23 cellular contexts compared by ENCODE assay signal in the genomic region with DNA sequence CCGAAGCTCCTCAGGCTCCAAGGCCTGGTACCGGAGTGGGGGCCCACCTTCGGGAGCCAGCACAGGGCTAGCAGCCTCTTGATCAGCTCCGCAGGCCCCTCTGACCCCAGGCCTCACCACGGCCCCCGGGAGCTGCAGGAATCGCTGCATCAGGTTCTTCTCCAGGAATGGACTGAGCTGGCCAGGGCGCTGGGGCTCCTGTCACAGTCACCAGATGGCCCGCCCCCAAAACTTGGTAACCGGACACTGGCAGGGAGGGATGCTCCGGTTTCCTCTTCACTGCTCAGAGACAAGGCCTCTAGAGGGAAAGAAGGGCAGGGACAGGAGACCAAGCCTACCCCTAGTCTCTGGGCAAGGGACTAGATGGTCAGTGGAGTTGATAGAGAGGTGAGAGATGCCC. TPM values are rescaled to one million over a fixed set of nuclear protein-coding genes. Genes with fewer than 3 reads are reported as not detected.
DNase-seq lines count a peak whose midpoint lies in the region; ATAC-seq, FAIRE-seq and TF ChIP-seq lines count a peak whose summit lies in the region.
"Had no signal": no experiment of that assay in that cellular context is flagged by ENCODE, and none has a peak within 500 bp of the region (broad histone marks: within the 10 kb centered on the region; RNA-seq: fewer than 3 reads in every experiment).

No MANE protein-coding gene starts in this region.

- peak overlapping the region in 1 of 2 experiments; percentile 45; a peak in 1 of 4 replicates for H3K9ac ChIP-seq in K562 (ENCODE audit: insufficient read depth in 1 of 2, low read depth in 2 of 2, low read length in 2 of 2)
- no peak overlapping the region for H3K9ac ChIP-seq in HepG2 (ENCODE audit: insufficient read depth, low read depth, low read length)
- H3K9ac ChIP-seq: BLaER1 had no signal

- H4K20me1 ChIP-seq in K562 (replicated peaks; ENCODE audit: control insufficient read depth, insufficient read depth, low read length) (no peaks in the 10 kb centered on the region), HepG2 (ENCODE audit: insufficient read depth, low read length) (no peaks in the 10 kb centered on the region)
- H4K20me1 ChIP-seq: BLaER1 had no signal

- no peaks in the 10 kb centered on the region for H3K4me1 Mint-ChIP-seq in activated CD8-positive, alpha-beta memory T cell treated with anti-CD3 and anti-CD28 coated beads, Interleukin-2, amount 10 ng/mL, durations not matched to agents 7 days and 5 days
- H3K4me1 Mint-ChIP-seq: central memory CD8-positive, alpha-beta T cell; memory B cell; naive thymus-derived CD4-positive, alpha-beta T cell had no signal

- in situ Hi-C loops in K562 (cut with MboI): no loop called here
- in situ Hi-C loops in HepG2 (cut with HindIII; ENCODE audit: extremely low pct_ligation_motif_present, low pct_unique_long_range_greater_than_20kb): no loop called here

- H3K9me3 Mint-ChIP-seq in activated CD8-positive, alpha-beta memory T cell treated with anti-CD3 and anti-CD28 coated beads, Interleukin-2, amount 10 ng/mL, durations not matched to agents 7 days and 5 days (ENCODE audit: low read depth): no peaks in the 10 kb centered on the region
- H3K9me3 Mint-ChIP-seq: activated T-helper 2 cell treated with anti-CD3 and anti-CD28 coated beads, Interferon-gamma antibody, Interleukin-2, Interleukin-4, amounts not matched to agents 10 μg/mL and 5 μg/mL and 100 μg/mL, durations not matched to agents 14 hours and 24 hours and 36 hours; central memory CD8-positive, alpha-beta T cell; memory B cell; naive thymus-derived CD4-positive, alpha-beta T cell had no signal

- FAIRE-seq in A549 (lab: Jason Lieb, UNC) (no peak), H54 (lab: Jason Lieb, UNC) (no peak), K562 (lab: Jason Lieb, UNC) (no peak), HepG2 (lab: Jason Lieb, UNC) (no peak)

- H3K27ac ChIP-seq in A549 (no peak overlapping the region), K562 (ENCODE audit: extremely low read depth, low read depth, low read length) (no peak overlapping the region), HepG2 (ENCODE audit: extremely low read length, insufficient read depth, low read length) (no peak overlapping the region)
- H3K27ac ChIP-seq: BLaER1, spleen, vagina had no signal

- H3K9me1 ChIP-seq in K562 (ENCODE audit: control insufficient read depth, insufficient read depth, low read length): no peaks in the 10 kb centered on the region

- H3K27me3 ChIP-seq in K562 (ENCODE audit: control insufficient read depth in 2 of 2, insufficient read depth in 2 of 2, low read length in 2 of 2) (peaks cover 16 to 20% of the 10 kb centered on the region in 2 experiments; a peak in 4 of 5 replicates), HepG2 (ENCODE audit: control insufficient read depth in 1 of 2, insufficient read depth in 2 of 2, low read length in 2 of 2) (peaks cover 4 to 17% of the 10 kb centered on the region in 2 experiments; a peak in 4 of 5 replicates)
- H3K27me3 ChIP-seq: BLaER1, vagina had no signal

- H2AFZ ChIP-seq in K562 (ENCODE audit: low read depth, low read length) (no peak overlapping the region), HepG2 (ENCODE audit: low read length) (no peak overlapping the region)

- no peak for TF ChIP-seq POLR2A in A549 (IDR thresholded peaks at IDR 0.05; ENCODE audit: low read length)
- no peak for TF ChIP-seq POLR2A in H54 (IDR thresholded peaks at IDR 0.05; ENCODE audit: low read depth, low read length)
- no peak for TF ChIP-seq POLR2A in K562 (conservative IDR thresholded peaks at IDR 0.05)
- no peak for TF ChIP-seq POLR2A in HepG2 (IDR thresholded peaks at IDR 0.05; ENCODE audit: insufficient read depth in 1 of 2, low read depth in 2 of 2, low read length in 2 of 2)

- TF ChIP-seq EP300 in A549 (IDR thresholded peaks at IDR 0.05): no peak
- TF ChIP-seq EP300 in K562 (IDR thresholded peaks at IDR 0.05; ENCODE audit: low read length): no peak
- TF ChIP-seq EP300 in HepG2 (IDR thresholded peaks at IDR 0.05; ENCODE audit: low read depth in 2 of 2, low read length in 2 of 2): no peak
- TF ChIP-seq EP300 in HepG2 (CRISPR knock-in tag; IDR thresholded peaks at IDR 0.05; ENCODE audit: borderline replicate concordance): no peak

- TF ChIP-seq RAD21 in A549 (conservative IDR thresholded peaks at IDR 0.05 in 1 of 2, IDR thresholded peaks at IDR 0.05 in 1 of 2) (no peak), K562 (CRISPR knock-in tag; conservative IDR thresholded peaks at IDR 0.05 in 1 of 2, IDR thresholded peaks at IDR 0.05 in 1 of 2) (no peak), HepG2 (CRISPR knock-in tag; IDR thresholded peaks at IDR 0.05) (no peak)

- CTCF ChIA-PET in A549 (lab: Yijun Ruan, JAX): interaction anchor here (1.2 to 1.3 kb wide), 2 partner anchors 11 to 160 kb away, joined by 3 read pairs; partner anchors contain the start of genes AP3B2 and RPS17
- CTCF ChIA-PET in K562 (lab: Yijun Ruan, JAX; ENCODE audit: low intra/inter-chr PET ratio): no interaction called here
- CTCF ChIA-PET in HepG2 (lab: Yijun Ruan, JAX; ENCODE audit: low intra/inter-chr PET ratio, low total read pairs): no interaction called here
- CTCF ChIA-PET in activated CD8-positive, alpha-beta memory T cell treated with anti-CD3 and anti-CD28 coated beads, Interleukin-2, amount 10 ng/mL, durations not matched to agents 7 days and 5 days (lab: Charles Lee): no interaction called here

- POLR2A ChIA-PET in A549 (lab: Yijun Ruan, JAX) (no interaction called here), K562 (lab: Yijun Ruan, JAX) (interaction anchor here (0.7 to 1.0 kb wide), 2 partner anchors 10 to 46 kb away, joined by 4 to 6 read pairs; no protein-coding TSS in a partner anchor), HepG2 (lab: Yijun Ruan, JAX) (no interaction called here)

- H3K36me3 Mint-ChIP-seq in activated CD8-positive, alpha-beta memory T cell treated with anti-CD3 and anti-CD28 coated beads, Interleukin-2, amount 10 ng/mL, durations not matched to agents 7 days and 5 days: no peaks in the 10 kb centered on the region
- H3K36me3 Mint-ChIP-seq: activated naive CD8-positive, alpha-beta T cell; memory B cell; naive thymus-derived CD4-positive, alpha-beta T cell had no signal

- H3K9me3 ChIP-seq in A549 (no peaks in the 10 kb centered on the region), K562 (replicated peaks; ENCODE audit: control insufficient read depth, insufficient read depth, low read depth, low read length) (no peaks in the 10 kb centered on the region), HepG2 (ENCODE audit: low read length) (no peaks in the 10 kb centered on the region)
- H3K9me3 ChIP-seq: BLaER1, spleen, vagina had no signal

- H3K36me3 ChIP-seq in K562 (ENCODE audit: control insufficient read depth, insufficient read depth, low read length) (no peaks in the 10 kb centered on the region), HepG2 (replicated peaks in 1 of 2; ENCODE audit: control insufficient read depth in 1 of 2, insufficient read depth in 2 of 2, low read length in 2 of 2) (no peaks in the 10 kb centered on the region)
- H3K36me3 ChIP-seq: BLaER1, spleen, vagina had no signal

- no peak for DNase-seq in A549 (ENCODE audit: low read depth in 1 of 2, low spot score in 1 of 2)
- peak; percentile 29 for DNase-seq in H54 (ENCODE audit: insufficient read length, low spot score)
- peak in 2 of 4 experiments; percentile 56 to 60 for DNase-seq in K562 (ENCODE audit: extremely low read depth in 1 of 4, low spot score in 3 of 4)
- DNase-seq in HepG2 (ENCODE audit: low spot score): no peak
- DNase-seq in SKM-1 treated with dmso at 0.1 percent for 144 hours (lab: John Stamatoyannopoulos, UW; ENCODE audit: unreplicated experiment): no peak
- DNase-seq in OCI-M2 (lab: John Stamatoyannopoulos, UW; ENCODE audit: unreplicated experiment): no peak
- DNase-seq in activated CD8-positive, alpha-beta memory T cell treated with anti-CD3 and anti-CD28 coated beads, Interleukin-2, amount 10 ng/mL, durations not matched to agents 7 days and 5 days: no peak
- DNase-seq: COR-L47; Kasumi-1; left colon; naive thymus-derived CD4-positive, alpha-beta T cell; NCI-H1694 treated with DMSO at 0.1 percent for 48 hours; NCI-H526 treated with DMSO at 0.1 percent for 48 hours; spleen; stimulated activated CD4-positive, alpha-beta T cell treated with anti-CD3 and anti-CD28 coated beads, Interleukin-2, amount 100 ng/mL, for 48 hours; stimulated activated naive CD4-positive, alpha-beta T cell had no signal

- H3K27ac Mint-ChIP-seq in activated CD8-positive, alpha-beta memory T cell treated with anti-CD3 and anti-CD28 coated beads, Interleukin-2, amount 10 ng/mL, durations not matched to agents 7 days and 5 days: no peak overlapping the region
- H3K27ac Mint-ChIP-seq: activated naive CD8-positive, alpha-beta T cell; activated T-helper 2 cell treated with anti-CD3 and anti-CD28 coated beads, Interferon-gamma antibody, Interleukin-2, Interleukin-4, amounts not matched to agents 10 μg/mL and 5 μg/mL and 100 μg/mL, durations not matched to agents 14 hours and 24 hours and 36 hours; memory B cell; naive thymus-derived CD4-positive, alpha-beta T cell had no signal

- no peak overlapping the region for H3K4me3 Mint-ChIP-seq in activated CD8-positive, alpha-beta memory T cell treated with anti-CD3 and anti-CD28 coated beads, Interleukin-2, amount 10 ng/mL, durations not matched to agents 7 days and 5 days
- H3K4me3 Mint-ChIP-seq: activated naive CD8-positive, alpha-beta T cell; central memory CD8-positive, alpha-beta T cell; memory B cell; naive thymus-derived CD4-positive, alpha-beta T cell had no signal

- TF ChIP-seq CTCF in A549 (IDR thresholded peaks at IDR 0.05): no peak
- no peak for TF ChIP-seq CTCF in K562 (IDR thresholded peaks at IDR 0.05 in 2 of 3, conservative IDR thresholded peaks at IDR 0.05 in 1 of 3; ENCODE audit: insufficient read depth in 2 of 3, low read depth in 1 of 3, low read length in 3 of 3)
- no peak for TF ChIP-seq CTCF in HepG2 (CRISPR knock-in tag; IDR thresholded peaks at IDR 0.05)

- intact Hi-C loops in K562 (cut with micrococcal nuclease): no loop called here
- intact Hi-C loops in HepG2 (cut with micrococcal nuclease; ENCODE audit: unreplicated experiment): loop anchor here (10.0 kb wide), 1 partner anchor 715 kb away; no protein-coding TSS in a partner anchor

- BruUV-seq in K562 (replicated peaks; lab: Mats Ljungman, UMichigan) (no TSS peak), HepG2 (replicated peaks; lab: Mats Ljungman, UMichigan) (no TSS peak)

- no peaks in the 10 kb centered on the region for H3K79me2 ChIP-seq in K562 (ENCODE audit: control insufficient read depth, insufficient read depth, low read length)
- no peaks in the 10 kb centered on the region for H3K79me2 ChIP-seq in HepG2 (ENCODE audit: insufficient read depth, low read length)

- H3K4me2 ChIP-seq in A549: no peak overlapping the region
- no peak overlapping the region for H3K4me2 ChIP-seq in K562 (ENCODE audit: insufficient read depth, low read length)
- H3K4me2 ChIP-seq in HepG2 (ENCODE audit: low read depth, low read length): no peak overlapping the region
- H3K4me2 ChIP-seq: BLaER1 had no signal

- peaks cover 5% of the 10 kb centered on the region for H3K27me3 Mint-ChIP-seq in activated CD8-positive, alpha-beta memory T cell treated with anti-CD3 and anti-CD28 coated beads, Interleukin-2, amount 10 ng/mL, durations not matched to agents 7 days and 5 days

- no peaks in the 10 kb centered on the region for H3K4me1 ChIP-seq in A549
- peaks cover 5% of the 10 kb centered on the region in 2 experiments; a peak in 3 of 5 replicates for H3K4me1 ChIP-seq in K562 (replicated peaks in 1 of 2; ENCODE audit: control insufficient read depth in 2 of 2, insufficient read depth in 2 of 2, low read length in 2 of 2)
- no peaks in the 10 kb centered on the region for H3K4me1 ChIP-seq in HepG2 (ENCODE audit: insufficient read depth, low read length)
- H3K4me1 ChIP-seq: BLaER1, spleen, vagina had no signal

- ATAC-seq in A549 (peak; percentile 48 to 69; a peak in 4 of 6 replicates), K562 (peak; percentile 96), HepG2 (peak; percentile 62), GM18861 (IDR thresholded peaks at IDR 0.05; ENCODE audit: unreplicated experiment) (no peak)
- no peak for ATAC-seq in activated CD8-positive, alpha-beta memory T cell treated with anti-CD3 and anti-CD28 coated beads, Interleukin-2, amount 10 ng/mL, durations not matched to agents 7 days and 5 days
- ATAC-seq: left colon; naive thymus-derived CD4-positive, alpha-beta T cell had no signal

- H3K4me3 ChIP-seq in A549 (no peak overlapping the region), K562 (no peak overlapping the region), HepG2 (replicated peaks in 1 of 3; ENCODE audit: insufficient read depth in 1 of 3, low read depth in 2 of 3, low read length in 3 of 3) (no peak overlapping the region)
- H3K4me3 ChIP-seq: BLaER1, spleen, vagina had no signal

- 29% methylated on average over 8 of the region's 11 CpGs for WGBS in A549 (ENCODE audit: missing lambda C conversion rate)
- WGBS in K562 (ENCODE audit: insufficient coverage, low coverage, missing lambda C conversion rate): 11% methylated on average over 8 of the region's 11 CpGs
- WGBS in HepG2 (ENCODE audit: low lambda C conversion rate): 0% methylated on average over 2 of the region's 11 CpGs

RNA-seq across cellular contexts. Expression of gene AP3B2, which starts 9.9 kb away (rescaled TPM):
- 0.56 and 0.68 TPM in 2 replicates for polyA plus RNA-seq in A549 (2011; rRNA removed)
- 0.11 and 0.17 TPM in 2 replicates for polyA plus RNA-seq in A549 (2012; cell fraction: cytosol; rRNA removed)
- 0.48 and 0.83 TPM in 2 replicates for polyA plus RNA-seq in A549 (2012; cell fraction: nucleus; rRNA removed)
- 0.32 to 0.63 TPM (median 0.46 TPM) in 3 replicates for polyA plus RNA-seq in A549 (2017; fragmentation: RNase III; extraction: RNeasy Plus Mini Kit Qiagen cat#74134 plus additional on column Dnase treatment)
- 0.54 and 1.7 TPM in 2 replicates for polyA minus RNA-seq in A549 (2011; rRNA and poly(A)+ RNA removed)
- 0.88 and 1.1 TPM in 2 replicates for total RNA-seq in K562 (2011; cell fraction: chromatin; rRNA removed; ENCODE audit: low replicate concordance)
- total RNA-seq in K562 (2011; cell fraction: nucleolus; rRNA removed): 0.33 and 0.66 TPM in 2 replicates
- total RNA-seq in K562 (2011; cell fraction: nucleoplasm; rRNA removed): 0.22 and 0.84 TPM in 2 replicates
- 0.09 TPM in 1 of 2 replicates, not detected in the other for total RNA-seq in K562 (2014; rRNA removed)
- total RNA-seq in K562 (2014; rRNA removed; fragmentation: Illumina TruSeq; extraction: Trizol): 0.04 and 0.19 TPM in 2 replicates
- total RNA-seq in K562 (2015; rRNA removed; fragmentation: Illumina TruSeq; extraction: Trizol): not detected in 2 replicates
- 0.18 TPM in 1 of 2 replicates, not detected in the other for total RNA-seq in K562 (2021)
- polyA plus RNA-seq in K562 (2011; rRNA removed): 0.15 and 0.46 TPM in 2 replicates
- 0.27 and 0.41 TPM in 2 replicates for polyA plus RNA-seq in K562 (2011; cell fraction: cytosol; rRNA removed)
- polyA plus RNA-seq in K562 (2011; cell fraction: nucleus; rRNA removed): 1.2 and 1.4 TPM in 2 replicates
- 0.27 and 0.73 TPM in 2 replicates for polyA plus RNA-seq in K562 (2012)
- 0.13 and 0.14 TPM in 2 replicates for polyA plus RNA-seq in K562 (2014; fragmentation: Illumina TruSeq; extraction: Trizol)
- under 1 TPM; 0.10 to 0.11 TPM for polyA plus RNA-seq in K562 (2014; fragmentation: Nextera tagmentation; extraction: Ambion mirVana)
- 0.03 and 0.04 TPM in 2 replicates for polyA plus RNA-seq in K562 (2014; rRNA removed)
- polyA minus RNA-seq in K562 (2011; rRNA and poly(A)+ RNA removed): 0.21 TPM in 1 of 2 replicates, not detected in the other
- not detected in 2 replicates for polyA minus RNA-seq in K562 (2011; cell fraction: cytosol; rRNA and poly(A)+ RNA removed)
- polyA minus RNA-seq in K562 (2011; cell fraction: nucleus; rRNA and poly(A)+ RNA removed): 0.22 TPM in 1 of 2 replicates, not detected in the other
- not detected in 2 replicates for total RNA-seq in HepG2 (2016; rRNA removed; fragmentation: Illumina TruSeq; extraction: Trizol)
- not detected in 2 replicates for total RNA-seq in HepG2 (2016; cell fraction: cytosol; rRNA removed; fragmentation: Illumina TruSeq; extraction: Trizol; ENCODE audit: low read depth)
- total RNA-seq in HepG2 (2016; cell fraction: insoluble cytoplasmic fraction; rRNA removed; fragmentation: Illumina TruSeq; extraction: Trizol): not detected in 2 replicates
- not detected in 2 replicates for total RNA-seq in HepG2 (2016; cell fraction: membrane; rRNA removed; fragmentation: Illumina TruSeq; extraction: Trizol)
- total RNA-seq in HepG2 (2016; cell fraction: nucleus; rRNA removed; fragmentation: Illumina TruSeq; extraction: Trizol): not detected in 2 replicates
- not detected in 2 replicates for polyA plus RNA-seq in HepG2 (2011; rRNA removed)
- polyA plus RNA-seq in HepG2 (2011; cell fraction: cytosol; rRNA removed): not detected in 2 replicates
- polyA plus RNA-seq in HepG2 (2011; cell fraction: nucleus; rRNA removed): 0.17 and 0.23 TPM in 2 replicates
- polyA plus RNA-seq in HepG2 (2012): not detected in 2 replicates
- not detected in 2 replicates for polyA plus RNA-seq in HepG2 (2016; cell fraction: cytosol; fragmentation: Illumina TruSeq; extraction: Trizol; ENCODE audit: low read depth)
- not detected in 2 replicates for polyA plus RNA-seq in HepG2 (2016; cell fraction: insoluble cytoplasmic fraction; fragmentation: Illumina TruSeq; extraction: Trizol; ENCODE audit: low read depth)
- not detected in 2 replicates for polyA plus RNA-seq in HepG2 (2016; cell fraction: membrane; fragmentation: Illumina TruSeq; extraction: Trizol; ENCODE audit: low read depth)
- not detected in 2 replicates for polyA plus RNA-seq in HepG2 (2016; cell fraction: nucleus; fragmentation: Illumina TruSeq; extraction: Trizol; ENCODE audit: insufficient read depth, low read depth)
- polyA minus RNA-seq in HepG2 (2011; rRNA and poly(A)+ RNA removed; ENCODE audit: low replicate concordance): 0.37 TPM in 1 of 2 replicates, not detected in the other
- not detected in 2 replicates for polyA minus RNA-seq in HepG2 (2011; cell fraction: cytosol; rRNA and poly(A)+ RNA removed)
- polyA minus RNA-seq in HepG2 (2011; cell fraction: nucleus; rRNA and poly(A)+ RNA removed): 1.3 TPM in 1 of 2 replicates, not detected in the other
- total RNA-seq in activated CD8-positive, alpha-beta memory T cell treated with anti-CD3 and anti-CD28 coated beads, Interleukin-2, amount 10 ng/mL, durations not matched to agents 7 days and 5 days: not detected
- total RNA-seq: activated T-helper 2 cell treated with anti-CD3 and anti-CD28 coated beads, Interferon-gamma antibody, Interleukin-2, Interleukin-4, amounts not matched to agents 10 μg/mL and 5 μg/mL and 100 μg/mL, durations not matched to agents 14 hours and 24 hours and 36 hours had no signal

RNA-seq across cellular contexts. Expression of gene CPEB1, which starts 52.6 kb away (rescaled TPM):
- polyA plus RNA-seq in A549 (2011; rRNA removed) (7.0 and 7.7 TPM in 2 replicates), A549 (2017; fragmentation: RNase III; extraction: RNeasy Plus Mini Kit Qiagen cat#74134 plus additional on column Dnase treatment) (2.7 to 2.8 TPM (median 2.7 TPM) in 3 replicates), K562 (2011; rRNA removed) (11.3 and 19.7 TPM in 2 replicates), K562 (2014; fragmentation: Illumina TruSeq; extraction: Trizol) (9.1 and 11.0 TPM in 2 replicates), K562 (2014; fragmentation: Nextera tagmentation; extraction: Ambion mirVana) (1 to 10 TPM; 2.2 to 2.8 TPM), K562 (2014; rRNA removed) (8.9 and 9.8 TPM in 2 replicates), HepG2 (2011; rRNA removed) (0.03 and 0.04 TPM in 2 replicates)
- 2.6 and 2.8 TPM in 2 replicates for polyA plus RNA-seq in A549 (2012; cell fraction: cytosol; rRNA removed)
- 3.8 and 4.6 TPM in 2 replicates for polyA plus RNA-seq in A549 (2012; cell fraction: nucleus; rRNA removed)
- 8.8 and 10.3 TPM in 2 replicates for polyA minus RNA-seq in A549 (2011; rRNA and poly(A)+ RNA removed)
- 28.7 and 54.4 TPM in 2 replicates for total RNA-seq in K562 (2011; cell fraction: chromatin; rRNA removed; ENCODE audit: low replicate concordance)
- 20.5 and 27.2 TPM in 2 replicates for total RNA-seq in K562 (2011; cell fraction: nucleolus; rRNA removed)
- total RNA-seq in K562 (2011; cell fraction: nucleoplasm; rRNA removed): 38.1 and 39.1 TPM in 2 replicates
- total RNA-seq in K562 (2014; rRNA removed) (6.3 and 10.9 TPM in 2 replicates), K562 (2014; rRNA removed; fragmentation: Illumina TruSeq; extraction: Trizol) (8.9 and 9.7 TPM in 2 replicates), K562 (2015; rRNA removed; fragmentation: Illumina TruSeq; extraction: Trizol) (10.2 and 10.5 TPM in 2 replicates), K562 (2021) (13.4 and 13.7 TPM in 2 replicates), HepG2 (2016; rRNA removed; fragmentation: Illumina TruSeq; extraction: Trizol) (0.07 TPM in 1 of 2 replicates, not detected in the other)
- 8.0 and 10.2 TPM in 2 replicates for polyA plus RNA-seq in K562 (2011; cell fraction: cytosol; rRNA removed)
- polyA plus RNA-seq in K562 (2011; cell fraction: nucleus; rRNA removed): 82.3 and 90.6 TPM in 2 replicates
- 12.4 and 14.5 TPM in 2 replicates for polyA plus RNA-seq in K562 (2012)
- polyA minus RNA-seq in K562 (2011; rRNA and poly(A)+ RNA removed): 21.3 and 24.0 TPM in 2 replicates
- 14.0 and 15.8 TPM in 2 replicates for polyA minus RNA-seq in K562 (2011; cell fraction: cytosol; rRNA and poly(A)+ RNA removed)
- 30.6 and 37.4 TPM in 2 replicates for polyA minus RNA-seq in K562 (2011; cell fraction: nucleus; rRNA and poly(A)+ RNA removed)
- total RNA-seq in HepG2 (2016; cell fraction: cytosol; rRNA removed; fragmentation: Illumina TruSeq; extraction: Trizol; ENCODE audit: low read depth): not detected in 2 replicates
- total RNA-seq in HepG2 (2016; cell fraction: insoluble cytoplasmic fraction; rRNA removed; fragmentation: Illumina TruSeq; extraction: Trizol): 0.04 TPM in 1 of 2 replicates, not detected in the other
- not detected in 2 replicates for total RNA-seq in HepG2 (2016; cell fraction: membrane; rRNA removed; fragmentation: Illumina TruSeq; extraction: Trizol)
- total RNA-seq in HepG2 (2016; cell fraction: nucleus; rRNA removed; fragmentation: Illumina TruSeq; extraction: Trizol): not detected in 2 replicates
- 0.04 TPM in 2 replicates for polyA plus RNA-seq in HepG2 (2011; cell fraction: cytosol; rRNA removed)
- polyA plus RNA-seq in HepG2 (2011; cell fraction: nucleus; rRNA removed): 0.14 and 0.23 TPM in 2 replicates
- polyA plus RNA-seq in HepG2 (2012): 0.11 TPM in 1 of 2 replicates, not detected in the other
- not detected in 2 replicates for polyA plus RNA-seq in HepG2 (2016; cell fraction: cytosol; fragmentation: Illumina TruSeq; extraction: Trizol; ENCODE audit: low read depth)
- polyA plus RNA-seq in HepG2 (2016; cell fraction: insoluble cytoplasmic fraction; fragmentation: Illumina TruSeq; extraction: Trizol; ENCODE audit: low read depth): not detected in 2 replicates
- not detected in 2 replicates for polyA plus RNA-seq in HepG2 (2016; cell fraction: membrane; fragmentation: Illumina TruSeq; extraction: Trizol; ENCODE audit: low read depth)
- not detected in 2 replicates for polyA plus RNA-seq in HepG2 (2016; cell fraction: nucleus; fragmentation: Illumina TruSeq; extraction: Trizol; ENCODE audit: insufficient read depth, low read depth)
- 0.05 TPM in 1 of 2 replicates, not detected in the other for polyA minus RNA-seq in HepG2 (2011; rRNA and poly(A)+ RNA removed; ENCODE audit: low replicate concordance)
- 0.20 TPM in 1 of 2 replicates, not detected in the other for polyA minus RNA-seq in HepG2 (2011; cell fraction: cytosol; rRNA and poly(A)+ RNA removed)
- polyA minus RNA-seq in HepG2 (2011; cell fraction: nucleus; rRNA and poly(A)+ RNA removed): not detected in 2 replicates
- total RNA-seq in activated CD8-positive, alpha-beta memory T cell treated with anti-CD3 and anti-CD28 coated beads, Interleukin-2, amount 10 ng/mL, durations not matched to agents 7 days and 5 days: not detected
- total RNA-seq: activated T-helper 2 cell treated with anti-CD3 and anti-CD28 coated beads, Interferon-gamma antibody, Interleukin-2, Interleukin-4, amounts not matched to agents 10 μg/mL and 5 μg/mL and 100 μg/mL, durations not matched to agents 14 hours and 24 hours and 36 hours had no signal

Comparison
In these comparisons a context has a peak if more than half of its experiments do, and no peak if none do; other contexts are left out.
1. ATAC-seq: peak in A549 (2 of 2), K562 (single experiment) and HepG2 (single experiment); none in activated CD8-positive, alpha-beta memory T cell treated with anti-CD3 and anti-CD28 coated beads, Interleukin-2, amount 10 ng/mL, durations not matched to agents 7 days and 5 days (single experiment) and GM18861 (single experiment).
2. RNA of gene CPEB1, which starts 52.6 kb away (total RNA-seq): 6.3 to 54.4 TPM in K562; 0.04 to 0.07 TPM in HepG2 and not detected in activated CD8-positive, alpha-beta memory T cell treated with anti-CD3 and anti-CD28 coated beads, Interleukin-2, amount 10 ng/mL, durations not matched to agents 7 days and 5 days; every median in the first group is over 4 times any median in the second.